Comparison of ENCODE assay signal across 1 cellular context in the genomic region with DNA sequence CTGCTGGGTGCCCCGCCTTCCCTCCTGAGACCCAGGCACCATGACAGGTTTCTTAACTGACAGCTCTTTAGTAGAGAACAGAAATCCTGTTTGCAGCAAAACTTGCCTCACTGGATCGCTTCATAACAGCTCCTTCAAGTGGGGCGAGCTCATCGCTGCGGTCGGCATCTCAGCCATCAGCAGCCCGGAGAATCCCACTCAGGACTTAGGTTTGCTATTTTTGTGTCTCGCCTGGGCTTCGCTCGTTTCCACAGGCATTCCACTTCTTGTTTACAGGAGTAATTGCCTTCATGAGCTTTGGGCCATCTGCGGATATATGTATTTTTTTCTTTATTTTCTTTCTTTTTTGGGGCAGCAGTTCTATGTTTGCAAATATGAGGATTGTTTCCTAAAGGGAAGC.
TF ChIP-seq lines count a peak whose summit lies in the region.

No MANE protein-coding gene starts in this region.

TF ChIP-seq in endothelial cell of umbilical vein, 7 proteins besides CTCF, POLR2A, EP300 and RAD21:
- TF ChIP-seq MYC (IDR thresholded peaks at IDR 0.05; ENCODE audit: low read depth, low read length) (no peak), EZH2 (IDR thresholded peaks at IDR 0.05; ENCODE audit: borderline replicate concordance, low read depth, low read length, severe bottlenecking) (no peak)
